ENCODE assay signal across 8 cellular contexts in the genomic region with DNA sequence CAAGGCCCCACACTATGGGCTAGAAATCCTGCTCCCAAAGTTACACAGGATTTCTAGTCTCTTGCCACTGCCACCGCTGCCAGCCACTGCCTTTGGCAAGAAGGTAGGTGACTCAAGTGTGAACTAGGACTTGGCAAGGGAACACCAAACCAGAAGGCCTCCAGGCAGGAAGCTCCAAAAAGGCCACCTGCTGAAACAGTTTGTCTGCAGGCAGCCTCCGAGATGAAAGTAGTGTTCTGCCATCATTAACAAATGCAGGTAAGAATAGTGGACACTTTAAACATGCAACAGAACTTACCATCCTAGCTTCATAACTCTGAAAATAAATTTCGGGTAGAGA. TPM values are rescaled to one million over a fixed set of nuclear protein-coding genes. Genes with fewer than 3 reads are reported as not detected.
DNase-seq lines count a peak whose midpoint lies in the region; ATAC-seq and TF ChIP-seq lines count a peak whose summit lies in the region.

No MANE protein-coding gene starts in this region.

- H3K9me3 Mint-ChIP-seq in MCF 10A (ENCODE audit: unreplicated experiment): no peaks in the 10 kb centered on the region
- H3K9me3 Mint-ChIP-seq in naive B cell: no peaks in the 10 kb centered on the region

- H3K27ac ChIP-seq in ovary: no peak overlapping the region

- 79 to 82% (median 82%) methylated on average over 3 of the region's 3 CpGs for WGBS in ovary, 3 donors

- no peak overlapping the region for H3K4me3 ChIP-seq in NB4 (ENCODE audit: low read depth, low read length)
- H3K4me3 ChIP-seq in ovary: no peak overlapping the region

- TF ChIP-seq CTCF in NB4 (IDR thresholded peaks at IDR 0.05; ENCODE audit: low read depth, low read length) (no peak), MCF 10A (IDR thresholded peaks at IDR 0.05; ENCODE audit: unreplicated experiment) (no peak), ovary (IDR thresholded peaks at IDR 0.05) (no peak)

- peaks cover 4% of the 10 kb centered on the region for H3K4me1 ChIP-seq in ovary (ENCODE audit: insufficient read depth)

- no peaks in the 10 kb centered on the region for H3K9me3 ChIP-seq in ovary

- H3K27me3 Mint-ChIP-seq in MCF 10A (ENCODE audit: insufficient read depth, unreplicated experiment): no peaks in the 10 kb centered on the region
- H3K27me3 Mint-ChIP-seq in naive B cell: no peaks in the 10 kb centered on the region

- POLR2A ChIA-PET in MCF 10A (lab: Yijun Ruan, JAX): interaction anchor here (0.7 to 1.1 kb wide), 2 partner anchors 19 to 76 kb away, joined by 3 read pairs; no protein-coding TSS in a partner anchor

- no peaks in the 10 kb centered on the region for H3K36me3 ChIP-seq in ovary

- no peak overlapping the region for H3K27ac Mint-ChIP-seq in MCF 10A (ENCODE audit: low read depth, unreplicated experiment)
- H3K27ac Mint-ChIP-seq in naive B cell: peak overlapping the region; percentile 12 to 97 (median 93)

- TF ChIP-seq POLR2A in NB4 (IDR thresholded peaks at IDR 0.05; ENCODE audit: extremely low read depth, insufficient read length): no peak
- TF ChIP-seq POLR2A in ovary (IDR thresholded peaks at IDR 0.05): no peak

- CTCF ChIA-PET in MCF 10A (lab: Yijun Ruan, JAX): interaction anchor here (0.8 to 6.2 kb wide), 2 partner anchors 116 to 119 kb away, joined by 5 to 66 read pairs; no protein-coding TSS in a partner anchor

- H3K36me3 Mint-ChIP-seq in MCF 10A (ENCODE audit: insufficient read depth, unreplicated experiment): no peaks in the 10 kb centered on the region
- peaks cover 12% of the 10 kb centered on the region in 2 donors for H3K36me3 Mint-ChIP-seq in naive B cell

- no peaks in the 10 kb centered on the region for H3K27me3 ChIP-seq in ovary

- intact Hi-C loops in MCF 10A (cut with micrococcal nuclease): no loop called here
- intact Hi-C loops in ovary (cut with DNase I): no loop called here

- no peak overlapping the region for H3K4me3 Mint-ChIP-seq in MCF 10A (ENCODE audit: unreplicated experiment)
- H3K4me3 Mint-ChIP-seq in naive B cell: peak overlapping the region; percentile 89 to 99 (median 96)

- BruUV-seq in MCF 10A (replicated peaks; lab: Mats Ljungman, UMichigan): no TSS peak

- DNase-seq in CD1c-positive myeloid dendritic cell (ENCODE audit: extremely low spot score) (peak; percentile 39), NB4 (ENCODE audit: low read depth) (peak; percentile 43), MCF 10A (ENCODE audit: unreplicated experiment) (peak; percentile 78), naive B cell (no peak), ovary (no peak), HPDE6-E6E7 (ENCODE audit: extremely low spot score) (no peak), NCI-H146 treated with DMSO at 0.1 percent for 48 hours (lab: John Stamatoyannopoulos, UW; ENCODE audit: unreplicated experiment) (no peak), glomerular visceral epithelial cell (ENCODE audit: extremely low spot score) (no peak)

- TF ChIP-seq EP300 in ovary (IDR thresholded peaks at IDR 0.05): no peak

- ATAC-seq in naive B cell (ENCODE audit: low read depth in 2 of 2): no peak

- H3K4me1 Mint-ChIP-seq in MCF 10A (ENCODE audit: insufficient read depth, unreplicated experiment): peaks cover 10% of the 10 kb centered on the region
- peaks cover 58 to 77% (median 72%) of the 10 kb centered on the region in 3 donors for H3K4me1 Mint-ChIP-seq in naive B cell

RNA-seq across cellular contexts. Expression of gene ANKRD44, which starts 3.9 kb away (rescaled TPM):
- total RNA-seq in MCF 10A (2022): 4.4 and 6.9 TPM in 2 replicates
- 100 to 1,000 TPM; 107 to 176 (median 141) TPM for polyA plus RNA-seq in naive B cell (ENCODE audit: low read depth in 6 of 6)
- 10 to 100 TPM in 6 of 7 donors, 1 to 10 TPM in 1; 9.2 to 60.0 (median 11.5) TPM for total RNA-seq in ovary
- 10 to 100 TPM in 1 of 2 donors, 1 to 10 TPM in 1; 2.6 to 10.1 TPM for polyA plus RNA-seq in ovary

Comparison
In these comparisons a context has a peak if more than half of its experiments do, and no peak if none do; other contexts are left out.
1. DNase-seq: peak in CD1c-positive myeloid dendritic cell (single experiment), NB4 (single experiment) and MCF 10A (single experiment); none in naive B cell (single experiment), ovary (0 of 5), HPDE6-E6E7 (single experiment), NCI-H146 treated with DMSO at 0.1 percent for 48 hours (single experiment) and glomerular visceral epithelial cell (single experiment).